Comparison of ENCODE assay signal across 8 cellular contexts in the genomic region with DNA sequence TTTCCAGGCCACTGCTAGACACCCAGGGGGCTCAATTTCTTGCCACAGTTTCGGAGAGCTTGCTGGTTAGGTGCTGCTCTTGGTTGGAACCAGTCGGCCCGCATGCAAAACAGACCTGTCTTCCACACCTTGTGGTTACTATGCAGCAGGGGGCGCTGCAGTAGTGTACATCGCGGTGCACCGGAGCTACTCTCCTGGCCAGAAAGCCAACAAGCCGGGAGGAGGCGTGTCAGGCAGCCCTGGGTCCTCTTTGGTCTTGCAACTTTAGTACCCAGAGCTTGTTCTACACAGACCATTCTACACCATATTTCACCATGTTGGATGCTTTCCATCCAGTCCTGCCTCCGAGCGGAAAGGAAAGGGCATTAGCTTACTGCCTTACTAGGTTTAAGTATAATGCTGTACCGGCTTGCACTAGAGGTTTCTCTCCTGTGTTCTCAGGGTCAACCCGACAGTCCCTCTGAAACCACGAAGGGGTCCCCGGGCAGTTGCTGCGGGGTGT. TPM values are rescaled to one million over a fixed set of nuclear protein-coding genes. Genes with fewer than 3 reads are reported as not detected.
DNase-seq lines count a peak whose midpoint lies in the region; ATAC-seq, FAIRE-seq and TF ChIP-seq lines count a peak whose summit lies in the region.

No MANE protein-coding gene starts in this region.

- TF ChIP-seq POLR2A in GM12892 (IDR thresholded peaks at IDR 0.05; ENCODE audit: low read depth, low read length) (no peak), upper lobe of left lung (IDR thresholded peaks at IDR 0.05) (peak in 1 of 4 donors; percentile 14)

- WGBS in heart right ventricle, 2 donors, result 0 to 1% methylated on average over 16 of the region's 16 CpGs
- 0 to 1% methylated on average over 8 to 16 of the region's 16 CpGs for WGBS in upper lobe of left lung, 2 donors

- intact Hi-C loops in heart right ventricle (cut with DNase I) (loop anchor here in 7 of 10 donors (5.0 to 10.0 kb wide), 5 partner anchors 572 to 1819 kb away; no protein-coding TSS in a partner anchor), posterior cingulate gyrus (cut with DNase I) (loop anchor here (2.0 to 10.0 kb wide), 6 partner anchors 97 to 1817 kb away; no protein-coding TSS in a partner anchor)

- peak; percentile 57 for ATAC-seq in HG02870 (IDR thresholded peaks at IDR 0.05; ENCODE audit: unreplicated experiment)
- ATAC-seq in heart right ventricle, result peak; percentile 84 to 94 (median 89)
- peak; percentile 91 to 95 for ATAC-seq in upper lobe of left lung (ENCODE audit: low FRiP score in 2 of 2)

- peak overlapping the region; percentile 57 to 95 (median 88) for H3K4me3 ChIP-seq in heart right ventricle
- peak overlapping the region; percentile 64 to 94 (median 86) for H3K4me3 ChIP-seq in upper lobe of left lung

- TF ChIP-seq EP300 in upper lobe of left lung (IDR thresholded peaks at IDR 0.05), result no peak

- H3K9me3 ChIP-seq in heart right ventricle (no peaks in the 10 kb centered on the region), upper lobe of left lung (no peaks in the 10 kb centered on the region)

- peaks cover 0 to 15% (median 9%) of the 10 kb centered on the region in 9 donors for H3K4me1 ChIP-seq in heart right ventricle
- H3K4me1 ChIP-seq in upper lobe of left lung, result peaks cover 6 to 29% (median 23%) of the 10 kb centered on the region in 4 donors

- DNase-seq in GM12892 (ENCODE audit: insufficient read length), result peak; percentile 34
- peak; percentile 64 for DNase-seq in NCI-H1436 treated with DMSO at 0.1 percent for 48 hours (lab: John Stamatoyannopoulos, UW)
- peak; percentile 84 for DNase-seq in T follicular helper cell (ENCODE audit: low read depth)
- peak; percentile 94 for DNase-seq in amniotic epithelial cell (ENCODE audit: low read depth)
- DNase-seq in heart right ventricle, result peak; percentile 92 to 93
- DNase-seq in posterior cingulate gyrus, result peak; percentile 90 to 99 (median 97)
- peak in 1 of 2 donors; percentile 99 for DNase-seq in upper lobe of left lung

- peaks cover 0 to 4% (median 0%) of the 10 kb centered on the region in 7 donors for H3K27me3 ChIP-seq in heart right ventricle
- no peaks in the 10 kb centered on the region for H3K27me3 ChIP-seq in upper lobe of left lung

- peak overlapping the region in 9 of 10 donors; percentile 78 to 96 (median 94) for H3K27ac ChIP-seq in heart right ventricle
- peak overlapping the region; percentile 87 to 94 (median 91) for H3K27ac ChIP-seq in upper lobe of left lung

- peak; percentile 77 to 95 (median 92) for TF ChIP-seq CTCF in heart right ventricle (IDR thresholded peaks at IDR 0.05)
- peak; percentile 73 to 94 (median 91) for TF ChIP-seq CTCF in upper lobe of left lung (IDR thresholded peaks at IDR 0.05)

- no peaks in the 10 kb centered on the region for H3K36me3 ChIP-seq in heart right ventricle
- no peaks in the 10 kb centered on the region for H3K36me3 ChIP-seq in upper lobe of left lung

- peak; percentile 96 for FAIRE-seq in GM12892 (lab: Jason Lieb, UNC)

RNA-seq across cellular contexts. Expression of gene TMTC2, which starts 0.9 kb away (rescaled TPM):
- polyA plus RNA-seq in GM12892 (2012; ENCODE audit: missing spikeins), result 2.3 TPM
- total RNA-seq in heart right ventricle (1 to 10 TPM; 1.6 to 4.4 (median 2.7) TPM), upper lobe of left lung (10 to 100 TPM; 21.2 to 37.7 (median 26.8) TPM)
- polyA plus RNA-seq in heart right ventricle, result 1 to 10 TPM; 1.8 TPM

Comparison
In these comparisons a context has a peak if more than half of its experiments do, and no peak if none do; other contexts are left out.
1. RNA of gene TMTC2, which starts 0.9 kb away (total RNA-seq): 21.2 to 37.7 TPM in upper lobe of left lung; 1.6 to 4.4 TPM in heart right ventricle; every median in the first group is over 4 times any median in the second.
2. Peak in every context shown above with its lines, with median percentiles within 50 percentile points of each other: ATAC-seq.